Comparison of ENCODE assay signal across 10 cellular contexts in the genomic region with DNA sequence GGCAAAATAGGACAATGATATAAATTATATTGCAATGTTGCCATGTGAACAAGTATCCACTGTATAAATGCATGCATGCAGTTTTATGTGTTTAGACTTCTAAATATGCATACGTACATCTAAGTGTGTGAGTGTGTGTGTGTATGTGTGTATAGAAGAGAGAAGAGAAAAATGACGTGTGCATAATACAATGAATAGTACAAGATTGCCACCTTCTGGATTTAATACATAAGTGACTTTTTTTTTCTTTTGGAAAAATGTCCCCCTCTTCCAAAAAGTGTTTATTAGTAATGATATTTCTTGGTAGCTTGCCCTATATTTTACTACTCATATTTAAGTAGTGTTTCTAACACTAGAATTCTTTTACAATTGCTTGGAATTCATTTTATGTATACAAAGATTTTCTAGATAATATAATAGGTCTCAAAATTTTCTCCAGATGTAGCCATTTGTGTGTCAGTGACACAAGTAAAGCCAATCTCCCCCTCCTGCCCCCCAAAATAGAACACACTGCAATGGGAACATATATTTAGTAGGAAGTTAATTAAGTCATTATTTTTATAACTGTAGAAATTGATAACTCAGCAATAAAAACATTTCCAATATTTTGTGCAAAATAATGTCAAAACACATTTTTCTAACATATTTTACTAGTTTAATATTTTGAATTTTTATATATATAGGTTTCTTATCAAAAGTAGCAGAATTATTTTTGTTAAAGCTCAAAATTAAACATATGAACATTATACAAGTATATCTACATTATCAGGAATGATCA.
DNase-seq lines count a peak whose midpoint lies in the region; ATAC-seq, FAIRE-seq and TF ChIP-seq lines count a peak whose summit lies in the region.
"Had no signal": no experiment of that assay in that cellular context is flagged by ENCODE, and none has a peak within 500 bp of the region (broad histone marks: within the 10 kb centered on the region; RNA-seq: fewer than 3 reads in every experiment).

No MANE protein-coding gene starts in this region.

- no peaks in the 10 kb centered on the region for H3K79me2 ChIP-seq in H1 (ENCODE audit: control insufficient read depth in 1 of 2, insufficient read depth in 2 of 2, low read length in 2 of 2)

- no peak overlapping the region for H3K14ac ChIP-seq in H1 (ENCODE audit: insufficient read length)

- no peak overlapping the region for H3K27ac ChIP-seq in H1 (ENCODE audit: low read depth, low read length)

- H3K4me2 ChIP-seq in H1 (ENCODE audit: insufficient read depth in 1 of 2, low read depth in 2 of 2, low read length in 2 of 2), result no peak overlapping the region

- no peak overlapping the region for H3K4me3 Mint-ChIP-seq in type B pancreatic cell
- H3K4me3 Mint-ChIP-seq: B cell; naive thymus-derived CD8-positive, alpha-beta T cell had no signal

- no peak overlapping the region for H3K23ac ChIP-seq in H1 (ENCODE audit: insufficient read length)

- H3K4me3 ChIP-seq in H1 (ENCODE audit: extremely low read depth in 1 of 4, insufficient read depth in 2 of 4, low read depth in 3 of 4, low read length in 4 of 4) (no peak overlapping the region), MG63 (no peak overlapping the region)

- no peaks in the 10 kb centered on the region for H4K20me1 ChIP-seq in H1 (replicated peaks in 1 of 2; ENCODE audit: control insufficient read depth in 1 of 2, insufficient read depth in 2 of 2, low read length in 2 of 2)

- H3K36me3 ChIP-seq in H1 (ENCODE audit: control insufficient read depth in 2 of 4, insufficient read depth in 4 of 4, low read length in 3 of 4) (no peaks in the 10 kb centered on the region), MG63 (no peaks in the 10 kb centered on the region)

- H2AK5ac ChIP-seq in H1 (ENCODE audit: low read depth, low read length), result no peak overlapping the region

- H3K23me2 ChIP-seq in H1 (ENCODE audit: low read depth, low read length), result no peaks in the 10 kb centered on the region; the same call in 1 of the 2 replicates

- no peak for FAIRE-seq in H1 (lab: Jason Lieb, UNC)

- WGBS in H1 (ENCODE audit: extremely low coverage in 1 of 2, insufficient coverage in 1 of 2, insufficient read length in 1 of 2, insufficient replicate concordance in 2 of 2, low coverage in 1 of 2, low lambda C conversion rate in 2 of 2, missing lambda C conversion rate in 1 of 2), 2 experiments, result 73% methylated on average over 2 of the region's 2 CpGs; no CpG with 5 or more reads in 1 of the 2 experiments

- H3K4me1 Mint-ChIP-seq in type B pancreatic cell (ENCODE audit: unreplicated experiment), result peaks cover 3% of the 10 kb centered on the region
- H3K4me1 Mint-ChIP-seq: B cell; naive thymus-derived CD8-positive, alpha-beta T cell had no signal

- no peak overlapping the region for H3K9ac ChIP-seq in H1 (replicated peaks in 1 of 4; ENCODE audit: extremely low read depth in 1 of 4, low read depth in 3 of 4, low read length in 3 of 4)

- no peak overlapping the region for H4K91ac ChIP-seq in H1 (replicated peaks; ENCODE audit: insufficient read length, low read length)

- no peak overlapping the region for H3K27ac Mint-ChIP-seq in type B pancreatic cell
- H3K27ac Mint-ChIP-seq: B cell; naive thymus-derived CD8-positive, alpha-beta T cell had no signal

- H2AFZ ChIP-seq in H1 (ENCODE audit: low read length), result no peak overlapping the region

- H3K4me1 ChIP-seq in H1 (replicated peaks in 1 of 4; ENCODE audit: control insufficient read depth in 3 of 4, insufficient read depth in 4 of 4, low read length in 3 of 4), result no peaks in the 10 kb centered on the region

- H4K8ac ChIP-seq in H1 (ENCODE audit: extremely low read depth, insufficient read depth, low read length), result no peak overlapping the region

- TF ChIP-seq EP300 in H1 (IDR thresholded peaks at IDR 0.05; ENCODE audit: borderline replicate concordance in 1 of 2, low read depth in 2 of 2, low read length in 2 of 2), result no peak

- H3K27me3 Mint-ChIP-seq in type B pancreatic cell, result no peaks in the 10 kb centered on the region
- H3K27me3 Mint-ChIP-seq: B cell; naive thymus-derived CD8-positive, alpha-beta T cell had no signal

- no peak for TF ChIP-seq POLR2A in H1 (IDR thresholded peaks at IDR 0.05; ENCODE audit: control extremely low read depth in 1 of 2, low read depth in 2 of 2, low read length in 2 of 2)

- no peak overlapping the region for H3K56ac ChIP-seq in H1 (replicated peaks; ENCODE audit: insufficient read length, low read depth, low read length)

- no peaks in the 10 kb centered on the region for H3K27me3 ChIP-seq in H1 (replicated peaks in 1 of 4; ENCODE audit: control insufficient read depth in 3 of 4, extremely low read depth in 1 of 4, insufficient read depth in 3 of 4, low read length in 3 of 4)
- no peaks in the 10 kb centered on the region for H3K27me3 ChIP-seq in MG63

- H3K9me3 ChIP-seq in H1 (ENCODE audit: insufficient read depth in 2 of 2, low read depth in 1 of 2, low read length in 1 of 2), result no peaks in the 10 kb centered on the region
- H3K9me3 ChIP-seq in MG63, result no peaks in the 10 kb centered on the region

- no peaks in the 10 kb centered on the region for H3K9me3 Mint-ChIP-seq in type B pancreatic cell

- CTCF ChIA-PET in H1 (lab: Charles Lee; ENCODE audit: partially characterized antibody), result interaction anchor here (0.7 kb wide), 1 partner anchor 808 kb away, joined by 3 read pairs; no protein-coding TSS in a partner anchor

- POLR2A ChIA-PET in H1 (lab: Charles Lee; ENCODE audit: partially characterized antibody), result no interaction called here

- peak; percentile 51 to 59 for TF ChIP-seq RAD21 in H1 (IDR thresholded peaks at IDR 0.05 in 1 of 2, conservative IDR thresholded peaks at IDR 0.05 in 1 of 2; ENCODE audit: low read depth in 2 of 2, low read length in 2 of 2)

- no peak overlapping the region for H2BK120ac ChIP-seq in H1 (replicated peaks; ENCODE audit: low read depth, low read length)

- ATAC-seq in GM21381 (IDR thresholded peaks at IDR 0.05; ENCODE audit: unreplicated experiment), result no peak
- ATAC-seq: naive thymus-derived CD8-positive, alpha-beta T cell had no signal

- peak in 1 of 3 experiments; percentile 6; a peak in 2 of 4 replicates for TF ChIP-seq CTCF in H1 (IDR thresholded peaks at IDR 0.05; ENCODE audit: control extremely low read depth in 1 of 3, insufficient read depth in 1 of 3, low read depth in 1 of 3, low read length in 3 of 3)
- peak; percentile 76 for TF ChIP-seq CTCF in type B pancreatic cell (conservative IDR thresholded peaks at IDR 0.05)

- H3K36me3 Mint-ChIP-seq in type B pancreatic cell, result no peaks in the 10 kb centered on the region
- H3K36me3 Mint-ChIP-seq: naive thymus-derived CD8-positive, alpha-beta T cell had no signal

- H2BK20ac ChIP-seq in H1 (ENCODE audit: low read length), result no peak overlapping the region

- H2BK15ac ChIP-seq in H1 (ENCODE audit: low read length), result no peak overlapping the region

- no peak overlapping the region for H3K4ac ChIP-seq in H1 (replicated peaks; ENCODE audit: insufficient read length, low read depth, low read length)

- no peak overlapping the region for H2BK12ac ChIP-seq in H1 (ENCODE audit: low read depth, low read length)

- no peak overlapping the region for H3K18ac ChIP-seq in H1 (ENCODE audit: extremely low read depth, low read length)

- H4K5ac ChIP-seq in H1 (ENCODE audit: insufficient read length, low read depth, low read length), result no peak overlapping the region

- DNase-seq in NOMO-1 treated with DMSO at 0.1 percent for 48 hours (lab: John Stamatoyannopoulos, UW; ENCODE audit: unreplicated experiment) (peak; percentile 12), NOMO-1 (lab: John Stamatoyannopoulos, UW; ENCODE audit: unreplicated experiment in 2 of 2) (no peak), NCI-H774 (lab: John Stamatoyannopoulos, UW) (peak; percentile 7), H1 (ENCODE audit: low read depth in 1 of 2, low spot score in 2 of 2) (no peak), type B pancreatic cell (ENCODE audit: extremely low spot score, unreplicated experiment) (no peak), epidermal melanocyte (ENCODE audit: insufficient read length, low spot score) (no peak), MG63 (no peak)
- DNase-seq: naive thymus-derived CD8-positive, alpha-beta T cell had no signal

- no peaks in the 10 kb centered on the region for H3K79me1 ChIP-seq in H1 (ENCODE audit: low read depth, low read length)

- H2BK5ac ChIP-seq in H1 (ENCODE audit: low read depth, low read length), result no peak overlapping the region

TF ChIP-seq in H1, 55 proteins besides CTCF, POLR2A, EP300 and RAD21:
- TF ChIP-seq POU5F1 (IDR thresholded peaks at IDR 0.05; ENCODE audit: low read depth, low read length) (no peak), YY1 (IDR thresholded peaks at IDR 0.05; ENCODE audit: low read depth, low read length) (no peak), NANOG (IDR thresholded peaks at IDR 0.05; ENCODE audit: insufficient read depth, low read depth, low read length, poor library complexity, severe bottlenecking) (no peak), PHF8 (conservative IDR thresholded peaks at IDR 0.05; ENCODE audit: low read depth, low read length) (no peak), CHD1 (IDR thresholded peaks at IDR 0.05; ENCODE audit: low read depth, low read length) (no peak), SP1 (IDR thresholded peaks at IDR 0.05; ENCODE audit: low read depth, low read length) (no peak), SIN3A (conservative IDR thresholded peaks at IDR 0.05 in 1 of 2, IDR thresholded peaks at IDR 0.05 in 1 of 2; ENCODE audit: low read depth in 1 of 2, low read length in 2 of 2) (no peak), EGR1 (IDR thresholded peaks at IDR 0.05; ENCODE audit: borderline replicate concordance, low read depth, low read length) (no peak), JUN (IDR thresholded peaks at IDR 0.05; ENCODE audit: low read depth, low read length) (no peak), USF2 (IDR thresholded peaks at IDR 0.05; ENCODE audit: low read length) (no peak), TAF7 (optimal IDR thresholded peaks at IDR 0.05; ENCODE audit: borderline replicate concordance, low read depth, low read length) (no peak), BACH1 (IDR thresholded peaks at IDR 0.05; ENCODE audit: low read length) (no peak), SAP30 (IDR thresholded peaks at IDR 0.05; ENCODE audit: insufficient read depth, insufficient replicate concordance, low read length) (no peak), CHD2 (IDR thresholded peaks at IDR 0.05; ENCODE audit: low read length) (no peak), RBBP5 (IDR thresholded peaks at IDR 0.05; ENCODE audit: borderline replicate concordance, low read depth, low read length) (no peak), NRF1 (IDR thresholded peaks at IDR 0.05; ENCODE audit: low read depth, low read length) (no peak), ZNF274 (IDR thresholded peaks at IDR 0.05; ENCODE audit: borderline replicate concordance, extremely low read depth, low read length) (no peak)
TF ChIP-seq in H1: peak in this region for 0.

Comparison
In these comparisons a context has a peak if more than half of its experiments do, and no peak if none do; other contexts are left out.
1. DNase-seq: peak in NOMO-1 treated with DMSO at 0.1 percent for 48 hours (single experiment) and NCI-H774 (single experiment); none in NOMO-1 (0 of 2), H1 (0 of 2), type B pancreatic cell (single experiment), epidermal melanocyte (single experiment) and MG63 (single experiment).